In the genomic region with DNA sequence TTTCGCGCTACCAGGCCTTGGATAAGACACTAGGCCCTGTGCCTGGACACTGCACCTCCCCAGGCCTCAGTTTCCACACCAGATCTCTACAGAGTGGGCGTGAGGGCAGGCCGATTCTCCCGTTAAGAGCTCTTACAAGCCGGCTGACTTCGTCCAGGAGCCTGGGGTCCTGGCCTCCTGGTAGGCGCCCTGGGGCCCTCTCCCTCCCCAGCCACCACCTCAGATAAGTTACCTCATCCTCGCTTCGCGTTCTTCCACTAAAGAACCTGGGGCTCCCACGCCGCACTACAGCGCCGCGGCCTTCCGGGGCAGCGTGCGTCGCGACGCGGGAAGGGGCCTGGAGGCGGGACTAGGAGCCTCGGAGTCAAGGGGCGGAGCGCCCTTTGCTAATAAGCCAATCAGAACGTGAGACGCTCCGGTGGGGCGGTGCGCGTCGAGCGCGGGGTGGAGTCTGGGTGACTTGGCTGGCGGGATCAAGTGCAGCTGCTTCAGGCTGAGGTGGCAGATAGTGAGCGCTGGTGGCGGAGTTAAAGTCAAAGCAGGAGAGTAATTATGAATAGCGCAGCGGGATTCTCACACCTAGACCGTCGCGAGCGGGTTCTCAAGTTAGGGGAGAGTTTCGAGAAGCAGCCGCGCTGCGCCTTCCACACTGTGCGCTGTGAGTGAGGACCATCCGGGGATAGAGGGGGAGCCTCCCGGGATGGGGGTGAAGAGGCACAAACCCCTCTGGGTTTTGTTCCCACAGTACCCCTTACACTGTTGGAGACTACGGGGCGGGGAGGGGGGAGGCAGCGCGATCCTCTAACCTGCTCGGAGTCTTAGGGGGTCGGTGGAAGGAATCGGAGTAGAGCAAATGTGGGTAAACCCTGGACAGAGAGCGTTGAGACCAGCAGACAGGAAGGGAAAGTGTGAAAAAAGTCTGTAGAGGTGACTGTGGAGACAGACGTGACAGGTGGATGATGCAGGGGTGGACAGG, we compare ENCODE assay signal across 8 cellular contexts. TPM values are rescaled to one million over a fixed set of nuclear protein-coding genes. Genes with fewer than 3 reads are reported as not detected.
A peak's percentile ranks its signal among the peaks of the same experiment; 100 is the strongest.
DNase-seq lines count a peak whose midpoint lies in the region; ATAC-seq and TF ChIP-seq lines count a peak whose summit lies in the region.

TSS of gene EAF2 (plus strand) at position 476 of the 976 bp plus-strand sequence. CDS start at position 553, 77 bp downstream.
A gene with protein sequence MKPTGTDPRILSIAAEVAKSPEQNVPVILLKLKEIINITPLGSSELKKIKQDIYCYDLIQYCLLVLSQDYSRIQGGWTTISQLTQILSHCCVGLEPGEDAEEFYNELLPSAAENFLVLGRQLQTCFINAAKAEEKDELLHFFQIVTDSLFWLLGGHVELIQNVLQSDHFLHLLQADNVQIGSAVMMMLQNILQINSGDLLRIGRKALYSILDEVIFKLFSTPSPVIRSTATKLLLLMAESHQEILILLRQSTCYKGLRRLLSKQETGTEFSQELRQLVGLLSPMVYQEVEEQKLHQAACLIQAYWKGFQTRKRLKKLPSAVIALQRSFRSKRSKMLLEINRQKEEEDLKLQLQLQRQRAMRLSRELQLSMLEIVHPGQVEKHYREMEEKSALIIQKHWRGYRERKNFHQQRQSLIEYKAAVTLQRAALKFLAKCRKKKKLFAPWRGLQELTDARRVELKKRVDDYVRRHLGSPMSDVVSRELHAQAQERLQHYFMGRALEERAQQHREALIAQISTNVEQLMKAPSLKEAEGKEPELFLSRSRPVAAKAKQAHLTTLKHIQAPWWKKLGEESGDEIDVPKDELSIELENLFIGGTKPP (minus strand): TSS at position 327 of the 976 bp plus-strand sequence. CDS start 6,100 bp downstream, outside the sequence.

- peak within 1 kb of the TSS; percentile 88 for H3K4me3 ChIP-seq in AG04450 (ENCODE audit: low read depth, low read length)
- peak within 1 kb of the TSS; percentile 87 for H3K4me3 ChIP-seq in WI38 (ENCODE audit: low read depth, low read length)
- H3K4me3 ChIP-seq in cardiac fibroblast (replicated peaks in 1 of 2; ENCODE audit: low read depth in 2 of 2, low read length in 2 of 2), result peak within 1 kb of the TSS; percentile 74 to 77

- H3K4me1 Mint-ChIP-seq in immature natural killer cell, result peaks cover 39 to 63% of the 10 kb centered on the region in 2 donors

- no peaks in the 10 kb centered on the region; the same call in 1 of the 2 replicates for H3K9me3 ChIP-seq in AG04450 (ENCODE audit: control insufficient read depth, insufficient read depth, low read length)

- DNase-seq in AG04450 (ENCODE audit: low read depth, low spot score) (peak; percentile 86), NCI-H2227 treated with DMSO at 0.1 percent for 48 hours (lab: John Stamatoyannopoulos, UW) (peak; percentile 83), cardiac fibroblast (ENCODE audit: low read depth in 2 of 2) (peak; percentile 96 to 97), immature natural killer cell (peak; percentile 94 to 97 (median 95)), smooth muscle cell of the brain vasculature (ENCODE audit: low read depth, low spot score) (peak; percentile 85)

- H3K27ac ChIP-seq in AG04450 (ENCODE audit: low read depth, low read length), result peak within 1 kb of the TSS; percentile 69

- TF ChIP-seq CTCF in AG04450 (IDR thresholded peaks at IDR 0.05; ENCODE audit: low read depth, low read length), result no peak
- TF ChIP-seq CTCF in WI38 (IDR thresholded peaks at IDR 0.05; ENCODE audit: low read depth, low read length), result no peak
- no peak for TF ChIP-seq CTCF in cardiac fibroblast (IDR thresholded peaks at IDR 0.05; ENCODE audit: low read depth, low read length)

- no peaks in the 10 kb centered on the region for H3K27me3 ChIP-seq in AG04450 (ENCODE audit: control insufficient read depth, insufficient read depth, low read length)

- H3K4me3 Mint-ChIP-seq in immature natural killer cell, result peak within 1 kb of the TSS; percentile 84 to 98 (median 88)

- POLR2A ChIA-PET in AG04450 (lab: Yijun Ruan, JAX), result interaction anchor here (0.6 kb wide), 1 partner anchor 366 kb away, joined by 4 read pairs; no protein-coding TSS in a partner anchor

- H3K27me3 Mint-ChIP-seq in immature natural killer cell (ENCODE audit: low read depth in 3 of 3), result peaks cover 0 to 6% (median 3%) of the 10 kb centered on the region in 3 donors

- ATAC-seq in GM18907 (IDR thresholded peaks at IDR 0.05; ENCODE audit: unreplicated experiment) (peak; percentile 98), HG03159 (IDR thresholded peaks at IDR 0.05; ENCODE audit: unreplicated experiment) (peak; percentile 99)

- peak within 1 kb of the TSS; percentile 75 to 94 (median 86) for H3K27ac Mint-ChIP-seq in immature natural killer cell

- no peaks in the 10 kb centered on the region for H3K9me3 Mint-ChIP-seq in immature natural killer cell

- H3K36me3 Mint-ChIP-seq in immature natural killer cell, result peaks cover 0 to 9% (median 9%) of the 10 kb centered on the region in 3 donors

- CTCF ChIA-PET in AG04450 (lab: Charles Lee), result interaction anchor here (1.1 kb wide), 1 partner anchor 14 kb away, joined by 4 read pairs; no protein-coding TSS in a partner anchor

RNA-seq across cellular contexts. Expression of gene EAF2, which starts in this region (rescaled TPM):
- polyA plus RNA-seq in AG04450 (2011; rRNA removed) (1.5 and 2.5 TPM in 2 replicates), immature natural killer cell (10 to 100 TPM in 2 of 3 donors, 1 to 10 TPM in 1; 9.2 to 18.9 (median 14.3) TPM)
- polyA minus RNA-seq in AG04450 (2011; rRNA and poly(A)+ RNA removed), result 1.2 and 2.7 TPM in 2 replicates

RNA-seq across cellular contexts. Expression of the second gene that starts in this region (rescaled TPM):
- polyA plus RNA-seq in AG04450 (2011; rRNA removed), result 14.3 and 19.3 TPM in 2 replicates
- 10.2 and 16.8 TPM in 2 replicates for polyA minus RNA-seq in AG04450 (2011; rRNA and poly(A)+ RNA removed)
- 10 to 100 TPM; 10.8 to 17.4 (median 11.5) TPM for polyA plus RNA-seq in immature natural killer cell

Comparison
In these comparisons a context has a peak if more than half of its experiments do, and no peak if none do; other contexts are left out.
1. Peak in every context shown above with its lines: DNase-seq, ATAC-seq, H3K4me3 ChIP-seq and H3K27ac ChIP-seq.